ENCODE assay signal across 1 cellular context in genomic region chr1:101253976-101254660, GRCh38.
A peak's percentile ranks its signal among the peaks of the same experiment; 100 is the strongest.
TF ChIP-seq lines count a peak whose summit lies in the region.

No MANE protein-coding gene starts in this region.

TF ChIP-seq in HEK293, 187 proteins besides CTCF, POLR2A, EP300 and RAD21 (continued from another document):
- TF ChIP-seq REST (tag by site-specific recombination; IDR thresholded peaks at IDR 0.05) (no peak), ZNF426 (tag by site-specific recombination; IDR thresholded peaks at IDR 0.05) (no peak), ZNF114 (tag by site-specific recombination; IDR thresholded peaks at IDR 0.05) (no peak), PRDM1 (tag by site-specific recombination; IDR thresholded peaks at IDR 0.05) (peak; percentile 82), ZNF354C (tag by site-specific recombination; IDR thresholded peaks at IDR 0.05; ENCODE audit: borderline replicate concordance, low read depth) (no peak), ZFP37 (tag by site-specific recombination; IDR thresholded peaks at IDR 0.05) (no peak), ZSCAN30 (tag by site-specific recombination; IDR thresholded peaks at IDR 0.05) (peak; percentile 30; the same call in 1 of the 2 replicates), IKZF3 (tag by site-specific recombination; IDR thresholded peaks at IDR 0.05) (peak; percentile 48; the same call in 1 of the 2 replicates), ZNF600 (tag by site-specific recombination; IDR thresholded peaks at IDR 0.05) (peak; percentile 76), ZNF37A (tag by site-specific recombination; IDR thresholded peaks at IDR 0.05) (no peak), OVOL3 (tag by site-specific recombination; IDR thresholded peaks at IDR 0.05) (peak; percentile 26; the same call in 1 of the 2 replicates), ZNF629 (tag by site-specific recombination; IDR thresholded peaks at IDR 0.05) (peak; percentile 45), ZNF544 (tag by site-specific recombination; IDR thresholded peaks at IDR 0.05) (no peak), ZNF266 (tag by site-specific recombination; IDR thresholded peaks at IDR 0.05; ENCODE audit: low read depth) (no peak), ZNF394 (tag by site-specific recombination; IDR thresholded peaks at IDR 0.05; ENCODE audit: borderline replicate concordance) (no peak), SP3 (tag by site-specific recombination; IDR thresholded peaks at IDR 0.05) (no peak), ZBTB20 (tag by site-specific recombination; IDR thresholded peaks at IDR 0.05) (no peak), ELK4 (IDR thresholded peaks at IDR 0.05; ENCODE audit: borderline replicate concordance, low read depth, low read length) (no peak), ZNF280C (tag by site-specific recombination; IDR thresholded peaks at IDR 0.05) (no peak), ZNF362 (tag by site-specific recombination; IDR thresholded peaks at IDR 0.05) (no peak), ZEB2 (tag by site-specific recombination; IDR thresholded peaks at IDR 0.05) (peak; percentile 72), KLF16 (tag by site-specific recombination; IDR thresholded peaks at IDR 0.05) (no peak), ZNF16 (tag by site-specific recombination; IDR thresholded peaks at IDR 0.05; ENCODE audit: low read depth) (no peak), ZNF610 (tag by site-specific recombination; IDR thresholded peaks at IDR 0.05; ENCODE audit: borderline replicate concordance) (no peak), SP7 (tag by site-specific recombination; IDR thresholded peaks at IDR 0.05) (peak; percentile 48; the same call in 1 of the 2 replicates), ZNF561 (tag by site-specific recombination; IDR thresholded peaks at IDR 0.05; ENCODE audit: borderline replicate concordance) (no peak), ZNF660 (tag by site-specific recombination; IDR thresholded peaks at IDR 0.05) (no peak), ZBTB17 (tag by site-specific recombination; IDR thresholded peaks at IDR 0.05) (peak; percentile 65), ZNF777 (tag by site-specific recombination; IDR thresholded peaks at IDR 0.05; ENCODE audit: borderline replicate concordance) (no peak), ZNF341 (tag by site-specific recombination; IDR thresholded peaks at IDR 0.05; ENCODE audit: low read depth) (peak; percentile 73), MZF1 (tag by site-specific recombination; IDR thresholded peaks at IDR 0.05; ENCODE audit: borderline replicate concordance) (peak; percentile 93), KLF9 (tag by site-specific recombination; IDR thresholded peaks at IDR 0.05; ENCODE audit: low read depth) (no peak), PRDM4 (tag by site-specific recombination; IDR thresholded peaks at IDR 0.05) (0 out of 2 replicates have a peak, but pooled peaks have one; percentile 19), ZNF292 (tag by site-specific recombination; IDR thresholded peaks at IDR 0.05; ENCODE audit: borderline replicate concordance, low read depth) (no peak), SALL2 (tag by site-specific recombination; IDR thresholded peaks at IDR 0.05; ENCODE audit: borderline replicate concordance) (no peak), ZNF138 (tag by site-specific recombination; IDR thresholded peaks at IDR 0.05; ENCODE audit: borderline replicate concordance) (no peak), GLI4 (tag by site-specific recombination; IDR thresholded peaks at IDR 0.05) (no peak), ZNF560 (tag by site-specific recombination; IDR thresholded peaks at IDR 0.05; ENCODE audit: borderline replicate concordance) (no peak), ZNF404 (tag by site-specific recombination; IDR thresholded peaks at IDR 0.05) (no peak)
- TF ChIP-seq, protein P1, sequence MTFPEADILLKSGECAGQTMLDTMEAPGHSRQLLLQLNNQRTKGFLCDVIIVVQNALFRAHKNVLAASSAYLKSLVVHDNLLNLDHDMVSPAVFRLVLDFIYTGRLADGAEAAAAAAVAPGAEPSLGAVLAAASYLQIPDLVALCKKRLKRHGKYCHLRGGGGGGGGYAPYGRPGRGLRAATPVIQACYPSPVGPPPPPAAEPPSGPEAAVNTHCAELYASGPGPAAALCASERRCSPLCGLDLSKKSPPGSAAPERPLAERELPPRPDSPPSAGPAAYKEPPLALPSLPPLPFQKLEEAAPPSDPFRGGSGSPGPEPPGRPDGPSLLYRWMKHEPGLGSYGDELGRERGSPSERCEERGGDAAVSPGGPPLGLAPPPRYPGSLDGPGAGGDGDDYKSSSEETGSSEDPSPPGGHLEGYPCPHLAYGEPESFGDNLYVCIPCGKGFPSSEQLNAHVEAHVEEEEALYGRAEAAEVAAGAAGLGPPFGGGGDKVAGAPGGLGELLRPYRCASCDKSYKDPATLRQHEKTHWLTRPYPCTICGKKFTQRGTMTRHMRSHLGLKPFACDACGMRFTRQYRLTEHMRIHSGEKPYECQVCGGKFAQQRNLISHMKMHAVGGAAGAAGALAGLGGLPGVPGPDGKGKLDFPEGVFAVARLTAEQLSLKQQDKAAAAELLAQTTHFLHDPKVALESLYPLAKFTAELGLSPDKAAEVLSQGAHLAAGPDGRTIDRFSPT (tag by site-specific recombination; IDR thresholded peaks at IDR 0.05), result peak; percentile 53
- TF ChIP-seq, protein P2, sequence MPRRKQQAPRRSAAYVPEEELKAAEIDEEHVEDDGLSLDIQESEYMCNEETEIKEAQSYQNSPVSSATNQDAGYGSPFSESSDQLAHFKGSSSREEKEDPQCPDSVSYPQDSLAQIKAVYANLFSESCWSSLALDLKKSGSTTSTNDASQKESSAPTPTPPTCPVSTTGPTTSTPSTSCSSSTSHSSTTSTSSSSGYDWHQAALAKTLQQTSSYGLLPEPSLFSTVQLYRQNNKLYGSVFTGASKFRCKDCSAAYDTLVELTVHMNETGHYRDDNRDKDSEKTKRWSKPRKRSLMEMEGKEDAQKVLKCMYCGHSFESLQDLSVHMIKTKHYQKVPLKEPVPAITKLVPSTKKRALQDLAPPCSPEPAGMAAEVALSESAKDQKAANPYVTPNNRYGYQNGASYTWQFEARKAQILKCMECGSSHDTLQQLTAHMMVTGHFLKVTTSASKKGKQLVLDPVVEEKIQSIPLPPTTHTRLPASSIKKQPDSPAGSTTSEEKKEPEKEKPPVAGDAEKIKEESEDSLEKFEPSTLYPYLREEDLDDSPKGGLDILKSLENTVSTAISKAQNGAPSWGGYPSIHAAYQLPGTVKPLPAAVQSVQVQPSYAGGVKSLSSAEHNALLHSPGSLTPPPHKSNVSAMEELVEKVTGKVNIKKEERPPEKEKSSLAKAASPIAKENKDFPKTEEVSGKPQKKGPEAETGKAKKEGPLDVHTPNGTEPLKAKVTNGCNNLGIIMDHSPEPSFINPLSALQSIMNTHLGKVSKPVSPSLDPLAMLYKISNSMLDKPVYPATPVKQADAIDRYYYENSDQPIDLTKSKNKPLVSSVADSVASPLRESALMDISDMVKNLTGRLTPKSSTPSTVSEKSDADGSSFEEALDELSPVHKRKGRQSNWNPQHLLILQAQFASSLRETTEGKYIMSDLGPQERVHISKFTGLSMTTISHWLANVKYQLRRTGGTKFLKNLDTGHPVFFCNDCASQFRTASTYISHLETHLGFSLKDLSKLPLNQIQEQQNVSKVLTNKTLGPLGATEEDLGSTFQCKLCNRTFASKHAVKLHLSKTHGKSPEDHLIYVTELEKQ (tag by site-specific recombination; IDR thresholded peaks at IDR 0.05; ENCODE audit: borderline replicate concordance), result no peak
- TF ChIP-seq, protein P3, sequence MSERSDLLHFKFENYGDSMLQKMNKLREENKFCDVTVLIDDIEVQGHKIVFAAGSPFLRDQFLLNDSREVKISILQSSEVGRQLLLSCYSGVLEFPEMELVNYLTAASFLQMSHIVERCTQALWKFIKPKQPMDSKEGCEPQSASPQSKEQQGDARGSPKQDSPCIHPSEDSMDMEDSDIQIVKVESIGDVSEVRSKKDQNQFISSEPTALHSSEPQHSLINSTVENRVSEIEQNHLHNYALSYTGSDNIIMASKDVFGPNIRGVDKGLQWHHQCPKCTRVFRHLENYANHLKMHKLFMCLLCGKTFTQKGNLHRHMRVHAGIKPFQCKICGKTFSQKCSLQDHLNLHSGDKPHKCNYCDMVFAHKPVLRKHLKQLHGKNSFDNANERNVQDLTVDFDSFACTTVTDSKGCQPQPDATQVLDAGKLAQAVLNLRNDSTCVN (tag by site-specific recombination; optimal IDR thresholded peaks at IDR 0.05), result no peak
- TF ChIP-seq, protein P4, sequence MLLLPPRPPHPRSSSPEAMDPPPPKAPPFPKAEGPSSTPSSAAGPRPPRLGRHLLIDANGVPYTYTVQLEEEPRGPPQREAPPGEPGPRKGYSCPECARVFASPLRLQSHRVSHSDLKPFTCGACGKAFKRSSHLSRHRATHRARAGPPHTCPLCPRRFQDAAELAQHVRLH (tag by site-specific recombination; IDR thresholded peaks at IDR 0.05), result 0 out of 2 replicates have a peak, but pooled peaks have one; percentile 26
